ENCODE assay signal across 11 cellular contexts in the genomic region with DNA sequence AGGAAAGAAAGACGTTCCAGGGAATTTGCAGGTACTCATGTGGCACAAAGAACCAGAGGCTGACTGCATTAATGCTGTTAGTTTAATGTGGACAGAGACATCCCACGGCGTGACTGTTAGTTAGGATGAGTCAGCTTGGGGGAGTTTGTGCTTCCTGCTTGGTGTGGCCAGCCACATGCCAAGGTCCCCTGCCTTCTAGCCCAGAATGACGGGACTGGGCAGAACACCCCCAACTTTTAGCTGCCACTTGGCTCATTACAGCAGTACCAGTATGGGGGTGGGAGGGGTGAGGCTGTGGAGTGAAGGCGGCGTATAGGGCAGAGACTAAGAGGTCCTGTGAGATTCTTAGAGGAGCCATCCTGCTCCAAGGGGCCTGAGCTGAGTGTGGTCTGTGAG. TPM values are rescaled to one million over a fixed set of nuclear protein-coding genes. Genes with fewer than 3 reads are reported as not detected.
DNase-seq lines count a peak whose midpoint lies in the region; ATAC-seq, FAIRE-seq and TF ChIP-seq lines count a peak whose summit lies in the region.
"Had no signal": no experiment of that assay in that cellular context is flagged by ENCODE, and none has a peak within 500 bp of the region (broad histone marks: within the 10 kb centered on the region; RNA-seq: fewer than 3 reads in every experiment).

No MANE protein-coding gene starts in this region.

- peak overlapping the region; percentile 39 for H3K9ac ChIP-seq in astrocyte (ENCODE audit: low read length)

- no peaks in the 10 kb centered on the region for H3K4me1 Mint-ChIP-seq in CD8-positive, alpha-beta T cell (ENCODE audit: low read depth)
- peaks cover 35% of the 10 kb centered on the region for H3K4me1 Mint-ChIP-seq in astrocyte (ENCODE audit: low read depth, unreplicated experiment)

- no peaks in the 10 kb centered on the region for H3K27me3 Mint-ChIP-seq in CD8-positive, alpha-beta T cell (ENCODE audit: low read depth)
- H3K27me3 Mint-ChIP-seq in astrocyte (ENCODE audit: low read depth, unreplicated experiment) = no peaks in the 10 kb centered on the region

- CTCF ChIA-PET in CD8-positive, alpha-beta T cell (lab: Charles Lee) = interaction anchor here (0.6 kb wide), 1 partner anchor 409 kb away, joined by 3 read pairs; no protein-coding TSS in a partner anchor

- H3K36me3 ChIP-seq in CD8-positive, alpha-beta T cell (ENCODE audit: insufficient read depth, low read length) = peaks cover 50% of the 10 kb centered on the region
- H3K36me3 ChIP-seq in astrocyte (ENCODE audit: insufficient read depth, low read length) = peaks cover 41% of the 10 kb centered on the region
- peaks cover 73% of the 10 kb centered on the region for H3K36me3 ChIP-seq in mesodermal cell (ENCODE audit: control insufficient read depth, insufficient read depth, low read length)
- peaks cover 81% of the 10 kb centered on the region for H3K36me3 ChIP-seq in lower lobe of right lung

- DNase-seq in CD8-positive, alpha-beta T cell = no peak
- DNase-seq in LHCN-M2 (ENCODE audit: low read depth) = peak; percentile 90
- peak; percentile 75 for DNase-seq in astrocyte (ENCODE audit: low read depth)
- DNase-seq in lower lobe of right lung = no peak
- no peak for DNase-seq in retina
- DNase-seq in islet precursor cell = no peak
- DNase-seq: NCI-H748 treated with DMSO at 0.1 percent for 48 hours, tibial artery had no signal

- no peak overlapping the region for H3K4me3 ChIP-seq in CD8-positive, alpha-beta T cell (ENCODE audit: low read depth, low read length)
- no peak overlapping the region for H3K4me3 ChIP-seq in astrocyte (ENCODE audit: insufficient read depth, low read depth, low read length)
- H3K4me3 ChIP-seq in mesodermal cell (ENCODE audit: extremely low read depth, insufficient read depth, low read length, poor library complexity, severe bottlenecking) = no peak overlapping the region
- no peak overlapping the region for H3K4me3 ChIP-seq in lower lobe of right lung
- H3K4me3 ChIP-seq: lung, tibial artery had no signal

- intact Hi-C loops in CD8-positive, alpha-beta T cell (cut with DNase I, micrococcal nuclease) = no loop called here
- intact Hi-C loops in lower lobe of right lung (cut with DNase I) = no loop called here

- no peaks in the 10 kb centered on the region for H3K9me3 ChIP-seq in CD8-positive, alpha-beta T cell (ENCODE audit: low read length)
- H3K9me3 ChIP-seq in astrocyte (ENCODE audit: insufficient read depth, low read depth, low read length) = no peaks in the 10 kb centered on the region
- H3K9me3 ChIP-seq in mesodermal cell (ENCODE audit: control insufficient read depth, low read length) = no peaks in the 10 kb centered on the region
- no peaks in the 10 kb centered on the region for H3K9me3 ChIP-seq in lower lobe of right lung
- H3K9me3 ChIP-seq: tibial artery had no signal

- no peaks in the 10 kb centered on the region for H3K27me3 ChIP-seq in CD8-positive, alpha-beta T cell (ENCODE audit: insufficient read depth, low read length)
- H3K27me3 ChIP-seq in astrocyte (ENCODE audit: insufficient read depth, low read length) = no peaks in the 10 kb centered on the region
- H3K27me3 ChIP-seq in lower lobe of right lung (ENCODE audit: low read depth) = no peaks in the 10 kb centered on the region
- H3K27me3 ChIP-seq: tibial artery had no signal

- POLR2A ChIA-PET in CD8-positive, alpha-beta T cell (lab: Charles Lee) = no interaction called here

- 96 to 100% methylated on average over 5 of the region's 6 CpGs for WGBS in mesodermal cell (ENCODE audit: insufficient coverage in 2 of 2), 2 experiments

- no peak overlapping the region for H3K27ac ChIP-seq in CD8-positive, alpha-beta T cell (ENCODE audit: low read depth, low read length)
- H3K27ac ChIP-seq in astrocyte (ENCODE audit: low read depth, low read length) (peak overlapping the region; percentile 71), mesodermal cell (ENCODE audit: low read depth, low read length, severe bottlenecking) (peak overlapping the region; percentile 29), lower lobe of right lung (no peak overlapping the region)
- H3K27ac ChIP-seq: tibial artery had no signal

- H3K79me2 ChIP-seq in astrocyte (ENCODE audit: insufficient read depth, low read length) = no peaks in the 10 kb centered on the region

- no peak overlapping the region for H3K4me3 Mint-ChIP-seq in CD8-positive, alpha-beta T cell
- no peak overlapping the region for H3K4me3 Mint-ChIP-seq in astrocyte (ENCODE audit: unreplicated experiment)

- no peaks in the 10 kb centered on the region for H3K9me3 Mint-ChIP-seq in CD8-positive, alpha-beta T cell
- no peaks in the 10 kb centered on the region for H3K9me3 Mint-ChIP-seq in astrocyte (ENCODE audit: unreplicated experiment)

- no peak for TF ChIP-seq CTCF in CD8-positive, alpha-beta T cell (IDR thresholded peaks at IDR 0.05)
- TF ChIP-seq CTCF in astrocyte (IDR thresholded peaks at IDR 0.05; ENCODE audit: insufficient read depth, low read depth, low read length) (no peak), lower lobe of right lung (IDR thresholded peaks at IDR 0.05) (no peak)

- H3K4me2 ChIP-seq in astrocyte (ENCODE audit: low read length) = peak overlapping the region; percentile 49

- H3K36me3 Mint-ChIP-seq in CD8-positive, alpha-beta T cell = peaks cover 69% of the 10 kb centered on the region
- peaks cover 52% of the 10 kb centered on the region for H3K36me3 Mint-ChIP-seq in astrocyte (ENCODE audit: low read depth, unreplicated experiment)

- H3K27ac Mint-ChIP-seq in CD8-positive, alpha-beta T cell = peak overlapping the region; percentile 62
- H3K27ac Mint-ChIP-seq in astrocyte (ENCODE audit: unreplicated experiment) = peak overlapping the region; percentile 81

- ATAC-seq in CD8-positive, alpha-beta T cell = no peak
- ATAC-seq in lower lobe of right lung (no peak), GM21423 (IDR thresholded peaks at IDR 0.05; ENCODE audit: unreplicated experiment) (no peak)

- H2AFZ ChIP-seq in astrocyte (ENCODE audit: low read depth, low read length) = no peak overlapping the region

- no peaks in the 10 kb centered on the region for H3K4me1 ChIP-seq in CD8-positive, alpha-beta T cell (ENCODE audit: insufficient read depth, low read length)
- H3K4me1 ChIP-seq in astrocyte (ENCODE audit: insufficient read depth, low read length) = peaks cover 37% of the 10 kb centered on the region
- H3K4me1 ChIP-seq in mesodermal cell (ENCODE audit: control insufficient read depth, insufficient read depth, low read length, poor library complexity, severe bottlenecking) = peaks cover 13% of the 10 kb centered on the region
- H3K4me1 ChIP-seq in lower lobe of right lung = peaks cover 14% of the 10 kb centered on the region

- H4K20me1 ChIP-seq in astrocyte (ENCODE audit: insufficient read depth, low read length) = no peaks in the 10 kb centered on the region

- peak; percentile 97 for FAIRE-seq in astrocyte (lab: Jason Lieb, UNC)

RNA-seq across cellular contexts. Expression of gene CSF1R, which starts 33.1 kb away (rescaled TPM):
- under 1 TPM in 1 of 2 experiments, not detected in 1; 0.31 TPM for total RNA-seq in CD8-positive, alpha-beta T cell
- total RNA-seq in LHCN-M2 (2014; rRNA removed) = 0.40 and 1.4 TPM in 2 replicates
- 0.89 TPM for polyA plus RNA-seq in LHCN-M2 (2012)
- 1.4 and 1.6 TPM in 2 replicates for total RNA-seq in astrocyte
- polyA plus RNA-seq in mesodermal cell (2013, experiment 1 of 2) = 0.15 TPM
- 0.25 TPM for polyA plus RNA-seq in mesodermal cell (2013, experiment 2 of 2)
- total RNA-seq in lower lobe of right lung = 78.2 TPM

RNA-seq across cellular contexts. Expression of gene HMGXB3, which starts 52.7 kb away (rescaled TPM):
- total RNA-seq in CD8-positive, alpha-beta T cell = 10 to 100 TPM; 27.4 to 29.7 TPM
- total RNA-seq in LHCN-M2 (2014; rRNA removed) (49.6 and 57.9 TPM in 2 replicates), astrocyte (58.1 and 58.6 TPM in 2 replicates), lower lobe of right lung (28.3 TPM)
- 30.8 TPM for polyA plus RNA-seq in LHCN-M2 (2012)
- 25.9 TPM for polyA plus RNA-seq in mesodermal cell (2013, experiment 1 of 2)
- polyA plus RNA-seq in mesodermal cell (2013, experiment 2 of 2) = 19.9 TPM

RNA-seq across cellular contexts. Expression of gene TIGD6, which starts 52.8 kb away (rescaled TPM):
- total RNA-seq in CD8-positive, alpha-beta T cell = 1 to 10 TPM in 1 of 2 experiments, under 1 TPM in 1; 0.97 to 1.5 TPM
- total RNA-seq in LHCN-M2 (2014; rRNA removed) = 5.6 and 6.9 TPM in 2 replicates
- 6.2 TPM for polyA plus RNA-seq in LHCN-M2 (2012)
- total RNA-seq in astrocyte = 5.5 and 6.2 TPM in 2 replicates
- 4.5 TPM for polyA plus RNA-seq in mesodermal cell (2013, experiment 1 of 2)
- 3.9 TPM for polyA plus RNA-seq in mesodermal cell (2013, experiment 2 of 2)
- 4.8 TPM for total RNA-seq in lower lobe of right lung

Comparison
In these comparisons a context has a peak if more than half of its experiments do, and no peak if none do; other contexts are left out.
1. DNase-seq: peak in LHCN-M2 (single experiment) and astrocyte (single experiment); none in CD8-positive, alpha-beta T cell (0 of 7), lower lobe of right lung (single experiment), retina (single experiment) and islet precursor cell (single experiment).
2. H3K27ac ChIP-seq: peak in astrocyte (single experiment) and mesodermal cell (single experiment); none in CD8-positive, alpha-beta T cell (single experiment) and lower lobe of right lung (single experiment).
3. RNA of gene CSF1R, which starts 33.1 kb away (total RNA-seq): 78.2 TPM in lower lobe of right lung (single experiment); 1.4 to 1.6 TPM in astrocyte, 0.40 to 1.4 TPM in LHCN-M2 and 0.31 TPM in CD8-positive, alpha-beta T cell; every median in the first group is over 10 times any median in the second.